14 cellular contexts compared by ENCODE assay signal in the genomic region with DNA sequence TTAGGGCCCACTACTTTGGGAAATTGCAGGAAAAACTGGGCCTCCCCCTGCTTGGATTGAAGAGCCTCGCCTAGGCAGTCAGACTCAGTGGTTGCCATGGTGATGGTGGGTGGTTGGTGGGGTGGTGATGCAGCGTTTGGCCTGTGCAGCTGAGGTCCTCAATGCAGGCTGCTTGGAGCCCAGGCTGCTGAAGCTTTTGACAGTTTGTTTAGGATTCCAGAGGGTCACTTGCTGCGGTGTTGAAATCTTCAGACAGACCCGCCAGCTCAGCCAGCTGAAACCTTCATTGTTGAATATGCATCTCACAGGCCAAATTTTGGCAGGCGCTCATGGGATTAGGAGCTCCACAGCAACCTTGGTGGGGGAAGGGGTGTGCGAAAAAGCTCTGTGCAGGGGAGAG.
A peak's percentile ranks its signal among the peaks of the same experiment; 100 is the strongest.
DNase-seq lines count a peak whose midpoint lies in the region; ATAC-seq and TF ChIP-seq lines count a peak whose summit lies in the region.
"Had no signal": no experiment of that assay in that cellular context is flagged by ENCODE, and none has a peak within 500 bp of the region (broad histone marks: within the 10 kb centered on the region; RNA-seq: fewer than 3 reads in every experiment).

No MANE protein-coding gene starts in this region.

- no peak for TF ChIP-seq EP300 in suprapubic skin (IDR thresholded peaks at IDR 0.05)

- 62% methylated on average over 5 of the region's 6 CpGs for WGBS in suprapubic skin

- H3K4me3 ChIP-seq in suprapubic skin = no peak overlapping the region

- H3K4me3 Mint-ChIP-seq in glutamatergic neuron (ENCODE audit: unreplicated experiment) = no peak overlapping the region
- H3K4me3 Mint-ChIP-seq: CD4-positive, CD25-positive, alpha-beta regulatory T cell; mesothelial cell of epicardium; stimulated activated naive B cell treated with anti-CD40 and anti-IgM and Interleukin-4, amounts not matched to agents 10 μg/mL and 1 μg/mL and 100 μg/mL, for 72 hours had no signal

- peaks cover 22% of the 10 kb centered on the region for H3K27me3 ChIP-seq in suprapubic skin

- H3K9me3 Mint-ChIP-seq in glutamatergic neuron (ENCODE audit: unreplicated experiment) = peaks cover 7% of the 10 kb centered on the region
- H3K9me3 Mint-ChIP-seq: mesothelial cell of epicardium had no signal

- no peak overlapping the region for H3K27ac ChIP-seq in suprapubic skin
- H3K27ac ChIP-seq: epithelial cell of prostate, RWPE1 had no signal

- no peaks in the 10 kb centered on the region for H3K4me1 ChIP-seq in suprapubic skin

- no peaks in the 10 kb centered on the region for H3K36me3 ChIP-seq in suprapubic skin

- peaks cover 17% of the 10 kb centered on the region for H3K27me3 Mint-ChIP-seq in glutamatergic neuron (ENCODE audit: unreplicated experiment)

- TF ChIP-seq CTCF in glutamatergic neuron (IDR thresholded peaks at IDR 0.05; ENCODE audit: partially characterized antibody, unreplicated experiment) = no peak
- TF ChIP-seq CTCF in suprapubic skin (IDR thresholded peaks at IDR 0.05) = no peak

- ATAC-seq in HG03025 (IDR thresholded peaks at IDR 0.05; ENCODE audit: low FRiP score, unreplicated experiment) = no peak
- ATAC-seq: stimulated activated naive B cell treated with anti-CD40 and anti-IgM and Interleukin-4, amounts not matched to agents 10 μg/mL and 1 μg/mL and 100 μg/mL, for 72 hours had no signal

- no peak overlapping the region for H3K27ac Mint-ChIP-seq in glutamatergic neuron (ENCODE audit: unreplicated experiment)
- H3K27ac Mint-ChIP-seq: CD4-positive, CD25-positive, alpha-beta regulatory T cell; mesothelial cell of epicardium had no signal

- H3K36me3 Mint-ChIP-seq in glutamatergic neuron (ENCODE audit: unreplicated experiment) = no peaks in the 10 kb centered on the region
- H3K36me3 Mint-ChIP-seq: CD4-positive, CD25-positive, alpha-beta regulatory T cell; mesothelial cell of epicardium; stimulated activated naive B cell treated with anti-CD40 and anti-IgM and Interleukin-4, amounts not matched to agents 10 μg/mL and 1 μg/mL and 100 μg/mL, for 72 hours had no signal

- H3K4me1 Mint-ChIP-seq in glutamatergic neuron (ENCODE audit: low read depth, unreplicated experiment) = peaks cover 28% of the 10 kb centered on the region
- H3K4me1 Mint-ChIP-seq: CD4-positive, CD25-positive, alpha-beta regulatory T cell; stimulated activated naive B cell treated with anti-CD40 and anti-IgM and Interleukin-4, amounts not matched to agents 10 μg/mL and 1 μg/mL and 100 μg/mL, for 72 hours had no signal

- in situ Hi-C loops in G401 (cut with HindIII; ENCODE audit: low sequenced_read_pairs) = no loop called here

- DNase-seq in G401 (ENCODE audit: low spot score) (peak; percentile 39), NCI-H2227 treated with DMSO at 0.1 percent for 48 hours (lab: John Stamatoyannopoulos, UW) (peak; percentile 80), glutamatergic neuron (peak; percentile 64), pons (ENCODE audit: low spot score) (peak; percentile 52), NCI-H1694 (lab: John Stamatoyannopoulos, UW) (no peak), suprapubic skin (ENCODE audit: low spot score in 2 of 2) (no peak)
- DNase-seq: activated CD4-positive, alpha-beta T cell treated with anti-CD3 and anti-CD28 coated beads, Interleukin-2, amount 50 U/mL, for 48 hours; CD4-positive, CD25-positive, alpha-beta regulatory T cell; stimulated activated CD4-positive, alpha-beta T cell treated with anti-CD3 and anti-CD28 coated beads, Interleukin-2, amount 100 ng/mL, for 48 hours; stimulated activated naive B cell treated with anti-CD40 and anti-IgM and Interleukin-4, amounts not matched to agents 10 μg/mL and 1 μg/mL and 100 μg/mL, for 72 hours had no signal

- no peaks in the 10 kb centered on the region for H3K9me3 ChIP-seq in suprapubic skin

- no peak for TF ChIP-seq POLR2A in suprapubic skin (IDR thresholded peaks at IDR 0.05)

Comparison
In these comparisons a context has a peak if more than half of its experiments do, and no peak if none do; other contexts are left out.
1. DNase-seq: peak in G401 (single experiment), NCI-H2227 treated with DMSO at 0.1 percent for 48 hours (single experiment), glutamatergic neuron (single experiment) and pons (single experiment); none in NCI-H1694 (single experiment) and suprapubic skin (0 of 2).